In the genomic region with DNA sequence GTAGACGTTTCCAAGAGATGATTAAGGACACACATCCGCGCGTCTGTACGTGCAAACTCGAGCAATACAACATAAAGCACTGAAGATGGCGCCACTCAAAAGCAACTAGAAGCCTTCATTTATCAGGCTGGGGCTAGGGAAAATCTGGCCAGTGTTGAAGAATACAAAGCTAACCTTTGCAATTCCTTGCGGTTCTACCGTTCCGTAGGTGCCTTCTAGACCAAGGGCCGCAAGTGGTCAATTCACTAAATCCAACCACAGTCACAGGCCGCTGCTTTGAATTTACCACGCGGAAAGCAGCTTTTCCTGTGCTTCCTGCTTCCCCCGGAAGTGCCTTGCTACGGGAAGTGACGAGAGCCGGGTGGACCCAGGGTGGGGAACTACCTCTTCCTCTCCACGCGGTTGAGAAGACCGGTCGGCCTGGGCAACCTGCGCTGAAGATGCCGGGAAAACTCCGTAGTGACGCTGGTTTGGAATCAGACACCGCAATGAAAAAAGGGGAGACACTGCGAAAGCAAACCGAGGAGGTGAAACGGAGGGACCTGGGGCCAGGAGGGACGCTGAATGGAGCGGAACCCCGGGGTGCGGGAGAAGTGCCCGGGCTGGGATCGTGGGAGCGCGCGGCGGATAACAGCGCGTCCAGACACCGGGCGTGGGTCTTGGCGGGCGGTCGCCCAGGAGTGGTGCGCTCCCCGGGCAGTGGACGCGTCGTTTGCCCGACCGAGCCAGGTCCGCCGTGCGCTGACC, we compare ENCODE assay signal across 8 cellular contexts. TPM values are rescaled to one million over a fixed set of nuclear protein-coding genes. Genes with fewer than 3 reads are reported as not detected.
DNase-seq lines count a peak whose midpoint lies in the region; ATAC-seq and TF ChIP-seq lines count a peak whose summit lies in the region.

A gene (plus strand): TSS at position 385 of the 747 bp plus-strand sequence. CDS start 56 bp downstream, at position 441.

- peak within 1 kb of the TSS; percentile 99 for H3K4me3 ChIP-seq in OCI-LY3 (ENCODE audit: low read length)
- H3K4me3 ChIP-seq in epithelial cell of esophagus (ENCODE audit: low read length), result peak within 1 kb of the TSS; percentile 97
- H3K4me3 ChIP-seq in mucosa of descending colon, result peak within 1 kb of the TSS; percentile 86

- H3K4me1 ChIP-seq in OCI-LY3 (ENCODE audit: low read length) (peaks cover 21% of the 10 kb centered on the region), mucosa of descending colon (ENCODE audit: low read depth) (peaks cover 15% of the 10 kb centered on the region)

- peaks cover 33% of the 10 kb centered on the region for H4K20me1 ChIP-seq in OCI-LY3 (ENCODE audit: insufficient read depth, low read length)

- H3K9ac ChIP-seq in OCI-LY3 (ENCODE audit: low read length), result peak within 1 kb of the TSS; percentile 94

- intact Hi-C loops in mucosa of descending colon (cut with DNase I, micrococcal nuclease), result no loop called here

- H3K79me2 ChIP-seq in OCI-LY3 (ENCODE audit: low read length), result peaks cover 61% of the 10 kb centered on the region

- peak within 1 kb of the TSS; percentile 72 for H3K27ac ChIP-seq in OCI-LY3 (ENCODE audit: low read length)

- H3K4me2 ChIP-seq in OCI-LY3 (ENCODE audit: low read length), result peak within 1 kb of the TSS; percentile 77

- peak; percentile 72 for TF ChIP-seq CTCF in OCI-LY3 (IDR thresholded peaks at IDR 0.05; ENCODE audit: low read depth, low read length)
- TF ChIP-seq CTCF in epithelial cell of esophagus (IDR thresholded peaks at IDR 0.05; ENCODE audit: insufficient read depth, low read depth, low read length, missing control alignments), result peak; percentile 68
- TF ChIP-seq CTCF in mucosa of descending colon (IDR thresholded peaks at IDR 0.05), result peak; percentile 23

- peak within 1 kb of the TSS; percentile 57 for H2AFZ ChIP-seq in OCI-LY3 (ENCODE audit: low read depth, low read length)

- ATAC-seq in GM21526 (IDR thresholded peaks at IDR 0.05; ENCODE audit: low FRiP score, unreplicated experiment) (peak; percentile 76), mucosa of descending colon (peak; percentile 96)

- DNase-seq in DMS114 treated with DMSO at 0.1 percent for 48 hours (lab: John Stamatoyannopoulos, UW; ENCODE audit: unreplicated experiment), result peak; percentile 95
- DNase-seq in HuH-7.5 (ENCODE audit: low spot score), result peak; percentile 80
- DNase-seq in activated T-cell treated with anti-CD3 and anti-CD28 coated beads for 1 hour (ENCODE audit: low read depth), result peak; percentile 78
- peak; percentile 96 for DNase-seq in epithelial cell of esophagus (ENCODE audit: low read depth)
- peak; percentile 89 to 94 (median 91) for DNase-seq in mucosa of descending colon
- DNase-seq in stimulated activated CD8-positive, alpha-beta memory T cell treated with anti-CD3 and anti-CD28 coated beads, Interleukin-4, amount 100 ng/mL, for 24 hours (ENCODE audit: low read depth), result peak; percentile 79

- H3K27me3 ChIP-seq in OCI-LY3 (ENCODE audit: low read depth, low read length), result no peaks in the 10 kb centered on the region

- peaks cover 32% of the 10 kb centered on the region for H3K36me3 ChIP-seq in OCI-LY3 (replicated peaks; ENCODE audit: low read depth, low read length)
- H3K36me3 ChIP-seq in mucosa of descending colon (ENCODE audit: low read depth), result no peaks in the 10 kb centered on the region

- no peaks in the 10 kb centered on the region for H3K9me3 ChIP-seq in OCI-LY3 (ENCODE audit: insufficient read depth, low read length)
- no peaks in the 10 kb centered on the region for H3K9me3 ChIP-seq in mucosa of descending colon

RNA-seq across cellular contexts. Expression of the gene that starts here (rescaled TPM):
- 10 to 100 TPM; 24.5 to 35.6 (median 31.8) TPM for total RNA-seq in mucosa of descending colon

Comparison
In these comparisons a context has a peak if more than half of its experiments do, and no peak if none do; other contexts are left out.
1. Peak in every context shown above with its lines: DNase-seq, ATAC-seq, H3K4me3 ChIP-seq and H3K27ac ChIP-seq.